8 cellular contexts compared by ENCODE assay signal in genomic region chr22:20116951-20117645, GRCh38. TPM values are rescaled to one million over a fixed set of nuclear protein-coding genes. Genes with fewer than 3 reads are reported as not detected.
DNase-seq lines count a peak whose midpoint lies in the region; ATAC-seq and TF ChIP-seq lines count a peak whose summit lies in the region.

A gene with protein sequence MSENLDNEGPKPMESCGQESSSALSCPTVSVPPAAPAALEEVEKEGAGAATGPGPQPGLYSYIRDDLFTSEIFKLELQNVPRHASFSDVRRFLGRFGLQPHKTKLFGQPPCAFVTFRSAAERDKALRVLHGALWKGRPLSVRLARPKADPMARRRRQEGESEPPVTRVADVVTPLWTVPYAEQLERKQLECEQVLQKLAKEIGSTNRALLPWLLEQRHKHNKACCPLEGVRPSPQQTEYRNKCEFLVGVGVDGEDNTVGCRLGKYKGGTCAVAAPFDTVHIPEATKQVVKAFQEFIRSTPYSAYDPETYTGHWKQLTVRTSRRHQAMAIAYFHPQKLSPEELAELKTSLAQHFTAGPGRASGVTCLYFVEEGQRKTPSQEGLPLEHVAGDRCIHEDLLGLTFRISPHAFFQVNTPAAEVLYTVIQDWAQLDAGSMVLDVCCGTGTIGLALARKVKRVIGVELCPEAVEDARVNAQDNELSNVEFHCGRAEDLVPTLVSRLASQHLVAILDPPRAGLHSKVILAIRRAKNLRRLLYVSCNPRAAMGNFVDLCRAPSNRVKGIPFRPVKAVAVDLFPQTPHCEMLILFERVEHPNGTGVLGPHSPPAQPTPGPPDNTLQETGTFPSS (minus strand): TSS chr22:20117226. CDS start chr22:20116906, 320 bp downstream.

- peak within 1 kb of the TSS; percentile 87 for H3K9ac ChIP-seq in mammary epithelial cell (ENCODE audit: insufficient read depth, low read length)

- ATAC-seq in GM18870 (IDR thresholded peaks at IDR 0.05; ENCODE audit: unreplicated experiment) (peak; percentile 71), HG03135 (IDR thresholded peaks at IDR 0.05; ENCODE audit: unreplicated experiment) (peak; percentile 58)

- TF ChIP-seq CTCF in WERI-Rb-1 (IDR thresholded peaks at IDR 0.05; ENCODE audit: low read depth, low read length) (no peak), mammary epithelial cell (conservative IDR thresholded peaks at IDR 0.05 in 1 of 2, IDR thresholded peaks at IDR 0.05 in 1 of 2; ENCODE audit: extremely low read depth in 1 of 2, insufficient read depth in 1 of 2, low read depth in 1 of 2, low read length in 2 of 2) (peak in 1 of 2 donors; percentile 31)

- in situ Hi-C loops in ACHN (cut with HindIII; ENCODE audit: low pct_ligation_motif_present, low pct_unique_long_range_greater_than_20kb, low sequenced_read_pairs) = no loop called here
- in situ Hi-C loops in mammary epithelial cell (cut with MboI; ENCODE audit: low sequenced_read_pairs in 2 of 2) = loop anchor here in 1 of 2 donors (10.0 kb wide), 1 partner anchor 142 kb away; no protein-coding TSS in a partner anchor

- H3K27ac ChIP-seq in WERI-Rb-1 (peak within 1 kb of the TSS; percentile 98), mammary epithelial cell (ENCODE audit: insufficient read depth, low read depth, low read length) (peak within 1 kb of the TSS; percentile 66)

- intact Hi-C loops in mammary epithelial cell (cut with micrococcal nuclease) = loop anchor here (1.0 to 5.0 kb wide), 2 partner anchors 37 to 130 kb away; partner anchors contain the start of gene DGCR8

- H3K4me1 ChIP-seq in mammary epithelial cell (ENCODE audit: insufficient read depth, low read length) = peaks cover 23% of the 10 kb centered on the region

- H3K27me3 ChIP-seq in WERI-Rb-1 (ENCODE audit: insufficient read depth, low read depth, severe bottlenecking) = no peaks in the 10 kb centered on the region
- H3K27me3 ChIP-seq in mammary epithelial cell (ENCODE audit: insufficient read depth, low read length) = no peaks in the 10 kb centered on the region

- H3K4me2 ChIP-seq in mammary epithelial cell (ENCODE audit: insufficient read depth, low read depth, low read length) = peak within 1 kb of the TSS; percentile 97

- 4% methylated on average over 41 of the region's 93 CpGs for WGBS in mammary epithelial cell (ENCODE audit: low coverage, missing lambda C conversion rate)

- H3K9me3 ChIP-seq in WERI-Rb-1 (ENCODE audit: severe bottlenecking) = no peaks in the 10 kb centered on the region
- no peaks in the 10 kb centered on the region for H3K9me3 ChIP-seq in mammary epithelial cell (replicated peaks; ENCODE audit: insufficient read depth, low read length)

- DNase-seq in ACHN = peak; percentile 95
- peak; percentile 72 for DNase-seq in NCI-H2196 treated with DMSO at 0.1 percent for 48 hours (lab: John Stamatoyannopoulos, UW; ENCODE audit: unreplicated experiment)
- peak; percentile 97 for DNase-seq in WERI-Rb-1
- peak; percentile 98 for DNase-seq in mammary epithelial cell
- DNase-seq in iPS-NIHi7 (ENCODE audit: extremely low spot score) = peak; percentile 98
- DNase-seq in smooth muscle cell of the brain vasculature (ENCODE audit: low read depth, low spot score) = peak; percentile 97

- no TSS peak for BruUV-seq in mammary epithelial cell (replicated peaks; lab: Mats Ljungman, UMichigan)

- H2AFZ ChIP-seq in mammary epithelial cell (ENCODE audit: low read depth, low read length) = peak within 1 kb of the TSS; percentile 84

- dilution Hi-C loops in mammary epithelial cell (cut with HindIII; ENCODE audit: low sequenced_read_pairs) = loop anchor here (5.0 kb wide), 3 partner anchors 35 to 165 kb away; partner anchors contain the start of genes DGCR8 and TANGO2

- peaks cover 89% of the 10 kb centered on the region for H3K36me3 ChIP-seq in WERI-Rb-1
- peaks cover 21% of the 10 kb centered on the region for H3K36me3 ChIP-seq in mammary epithelial cell (ENCODE audit: insufficient read depth, low read length)

- H3K4me3 ChIP-seq in WERI-Rb-1 (ENCODE audit: low read depth, low read length) = peak within 1 kb of the TSS; percentile 98
- H3K4me3 ChIP-seq in mammary epithelial cell (replicated peaks in 1 of 3; ENCODE audit: insufficient read depth in 1 of 3, low read depth in 2 of 3, low read length in 3 of 3) = peak within 1 kb of the TSS; percentile 84 to 96 (median 95)

- H4K20me1 ChIP-seq in mammary epithelial cell (ENCODE audit: insufficient read depth, low read length) = no peaks in the 10 kb centered on the region

- CTCF ChIA-PET in mammary epithelial cell (lab: Charles Lee; ENCODE audit: low non-redundant PET) = interaction anchor here (0.6 kb wide), 1 partner anchor 402 kb away, joined by 3 read pairs; no protein-coding TSS in a partner anchor

- H3K79me2 ChIP-seq in mammary epithelial cell (ENCODE audit: insufficient read depth, low read length) = peaks cover 88% of the 10 kb centered on the region

RNA-seq across cellular contexts. Expression of the gene that starts here (rescaled TPM):
- total RNA-seq in mammary epithelial cell = 10 to 100 TPM; 30.3 to 42.6 TPM
- 24.7 TPM for polyA plus RNA-seq in mammary epithelial cell
- polyA minus RNA-seq in mammary epithelial cell = 44.9 TPM

Comparison
In these comparisons a context has a peak if more than half of its experiments do, and no peak if none do; other contexts are left out.
1. Peak in every context shown above with its lines: DNase-seq, ATAC-seq, H3K4me3 ChIP-seq and H3K27ac ChIP-seq.